ENCODE assay signal across 1 cellular context in the genomic region with DNA sequence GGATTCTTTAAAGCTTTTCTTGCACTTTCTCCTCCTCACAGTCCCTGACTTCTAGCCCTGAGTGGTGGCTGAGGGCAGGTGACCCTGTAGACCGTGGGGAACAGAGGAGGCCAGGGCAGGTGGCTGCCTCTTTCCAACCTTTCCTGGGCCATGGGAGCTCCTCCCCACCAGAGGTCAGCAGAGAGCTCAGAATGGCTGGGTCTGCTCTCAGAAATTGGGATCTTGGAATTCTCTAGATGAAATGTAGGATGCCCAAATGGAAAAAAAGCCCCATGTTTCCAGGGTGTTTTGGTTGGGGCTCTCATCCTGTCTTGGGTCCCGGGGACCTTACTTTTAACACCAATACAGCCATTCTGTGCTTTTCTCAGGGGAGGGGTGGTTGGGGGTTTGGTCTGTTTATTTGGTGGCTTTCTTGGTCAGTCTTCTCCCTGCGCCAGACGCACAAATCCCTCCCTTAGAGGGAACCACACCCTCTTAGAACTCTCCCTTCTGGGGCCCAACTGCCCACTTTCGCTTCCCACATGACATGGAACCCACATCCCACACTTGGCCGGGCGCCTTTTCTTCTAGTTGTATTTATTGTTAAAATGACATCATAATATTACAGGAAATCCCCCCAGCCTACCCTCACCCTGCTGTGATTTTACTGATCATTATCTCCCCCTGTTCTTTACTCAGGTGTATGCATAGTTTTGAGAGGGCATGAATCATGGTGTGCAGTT.
TF ChIP-seq lines count a peak whose summit lies in the region.

No MANE protein-coding gene starts in this region.

TF ChIP-seq in HepG2, 621 proteins besides CTCF, POLR2A, EP300 and RAD21 (continued from another document and continues in another):
- TF ChIP-seq PRDM10 (CRISPR knock-in tag; IDR thresholded peaks at IDR 0.05; ENCODE audit: low read depth) (no peak), ZFP37 (CRISPR knock-in tag; IDR thresholded peaks at IDR 0.05; ENCODE audit: borderline replicate concordance) (no peak), TSC22D2 (CRISPR knock-in tag; IDR thresholded peaks at IDR 0.05; ENCODE audit: borderline replicate concordance) (peak; percentile 38; the same call in 1 of the 2 replicates), PRDM4 (CRISPR knock-in tag; IDR thresholded peaks at IDR 0.05; ENCODE audit: borderline replicate concordance) (no peak), SP1 (IDR thresholded peaks at IDR 0.05) (no peak), SP1 (CRISPR knock-in tag; IDR thresholded peaks at IDR 0.05) (no peak), LCORL (IDR thresholded peaks at IDR 0.05) (no peak), LCORL (CRISPR knock-in tag; IDR thresholded peaks at IDR 0.05) (no peak), CEBPZ (IDR thresholded peaks at IDR 0.05; ENCODE audit: low read length) (no peak), FLYWCH1 (CRISPR knock-in tag; IDR thresholded peaks at IDR 0.05) (no peak), CHD2 (IDR thresholded peaks at IDR 0.05; ENCODE audit: low read depth, low read length) (no peak), ZSCAN12 (CRISPR knock-in tag; IDR thresholded peaks at IDR 0.05) (no peak), ZBTB3 (CRISPR knock-in tag; IDR thresholded peaks at IDR 0.05; ENCODE audit: borderline replicate concordance, low read depth) (no peak), ZMYM2 (CRISPR knock-in tag; IDR thresholded peaks at IDR 0.05) (no peak), TFE3 (CRISPR knock-in tag; IDR thresholded peaks at IDR 0.05) (no peak), HNF1B (CRISPR knock-in tag; IDR thresholded peaks at IDR 0.05) (0 out of 2 replicates have a peak, but pooled peaks have one; percentile 50), ZNF790 (CRISPR knock-in tag; IDR thresholded peaks at IDR 0.05; ENCODE audit: borderline replicate concordance) (no peak), SMC3 (IDR thresholded peaks at IDR 0.05; ENCODE audit: low read length) (peak; percentile 98), ZKSCAN8 (CRISPR knock-in tag; IDR thresholded peaks at IDR 0.05; ENCODE audit: borderline replicate concordance) (no peak), ISX (CRISPR knock-in tag; conservative IDR thresholded peaks at IDR 0.05) (no peak), RFX3 (CRISPR knock-in tag; IDR thresholded peaks at IDR 0.05) (no peak), POLR2G (IDR thresholded peaks at IDR 0.05; ENCODE audit: low read depth, low read length) (no peak), HNF4G (IDR thresholded peaks at IDR 0.05; ENCODE audit: borderline replicate concordance, low read depth, low read length) (no peak), HNF4G (CRISPR knock-in tag; IDR thresholded peaks at IDR 0.05; ENCODE audit: borderline replicate concordance, low read depth) (no peak), MTF2 (CRISPR knock-in tag; IDR thresholded peaks at IDR 0.05; ENCODE audit: borderline replicate concordance) (peak; percentile 38; the same call in 1 of the 2 replicates), ATM (IDR thresholded peaks at IDR 0.05; ENCODE audit: borderline replicate concordance) (no peak), HOXA9 (CRISPR knock-in tag; IDR thresholded peaks at IDR 0.05; ENCODE audit: borderline replicate concordance) (no peak), ZNF225 (CRISPR knock-in tag; IDR thresholded peaks at IDR 0.05) (no peak)
- TF ChIP-seq, protein P1, sequence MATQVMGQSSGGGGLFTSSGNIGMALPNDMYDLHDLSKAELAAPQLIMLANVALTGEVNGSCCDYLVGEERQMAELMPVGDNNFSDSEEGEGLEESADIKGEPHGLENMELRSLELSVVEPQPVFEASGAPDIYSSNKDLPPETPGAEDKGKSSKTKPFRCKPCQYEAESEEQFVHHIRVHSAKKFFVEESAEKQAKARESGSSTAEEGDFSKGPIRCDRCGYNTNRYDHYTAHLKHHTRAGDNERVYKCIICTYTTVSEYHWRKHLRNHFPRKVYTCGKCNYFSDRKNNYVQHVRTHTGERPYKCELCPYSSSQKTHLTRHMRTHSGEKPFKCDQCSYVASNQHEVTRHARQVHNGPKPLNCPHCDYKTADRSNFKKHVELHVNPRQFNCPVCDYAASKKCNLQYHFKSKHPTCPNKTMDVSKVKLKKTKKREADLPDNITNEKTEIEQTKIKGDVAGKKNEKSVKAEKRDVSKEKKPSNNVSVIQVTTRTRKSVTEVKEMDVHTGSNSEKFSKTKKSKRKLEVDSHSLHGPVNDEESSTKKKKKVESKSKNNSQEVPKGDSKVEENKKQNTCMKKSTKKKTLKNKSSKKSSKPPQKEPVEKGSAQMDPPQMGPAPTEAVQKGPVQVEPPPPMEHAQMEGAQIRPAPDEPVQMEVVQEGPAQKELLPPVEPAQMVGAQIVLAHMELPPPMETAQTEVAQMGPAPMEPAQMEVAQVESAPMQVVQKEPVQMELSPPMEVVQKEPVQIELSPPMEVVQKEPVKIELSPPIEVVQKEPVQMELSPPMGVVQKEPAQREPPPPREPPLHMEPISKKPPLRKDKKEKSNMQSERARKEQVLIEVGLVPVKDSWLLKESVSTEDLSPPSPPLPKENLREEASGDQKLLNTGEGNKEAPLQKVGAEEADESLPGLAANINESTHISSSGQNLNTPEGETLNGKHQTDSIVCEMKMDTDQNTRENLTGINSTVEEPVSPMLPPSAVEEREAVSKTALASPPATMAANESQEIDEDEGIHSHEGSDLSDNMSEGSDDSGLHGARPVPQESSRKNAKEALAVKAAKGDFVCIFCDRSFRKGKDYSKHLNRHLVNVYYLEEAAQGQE (IDR thresholded peaks at IDR 0.05; ENCODE audit: borderline replicate concordance in 1 of 2, low read depth in 1 of 2, low read length in 2 of 2): no peak
- TF ChIP-seq, protein P2, sequence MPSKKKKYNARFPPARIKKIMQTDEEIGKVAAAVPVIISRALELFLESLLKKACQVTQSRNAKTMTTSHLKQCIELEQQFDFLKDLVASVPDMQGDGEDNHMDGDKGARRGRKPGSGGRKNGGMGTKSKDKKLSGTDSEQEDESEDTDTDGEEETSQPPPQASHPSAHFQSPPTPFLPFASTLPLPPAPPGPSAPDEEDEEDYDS (CRISPR knock-in tag; IDR thresholded peaks at IDR 0.05): no peak
- TF ChIP-seq, protein P3, sequence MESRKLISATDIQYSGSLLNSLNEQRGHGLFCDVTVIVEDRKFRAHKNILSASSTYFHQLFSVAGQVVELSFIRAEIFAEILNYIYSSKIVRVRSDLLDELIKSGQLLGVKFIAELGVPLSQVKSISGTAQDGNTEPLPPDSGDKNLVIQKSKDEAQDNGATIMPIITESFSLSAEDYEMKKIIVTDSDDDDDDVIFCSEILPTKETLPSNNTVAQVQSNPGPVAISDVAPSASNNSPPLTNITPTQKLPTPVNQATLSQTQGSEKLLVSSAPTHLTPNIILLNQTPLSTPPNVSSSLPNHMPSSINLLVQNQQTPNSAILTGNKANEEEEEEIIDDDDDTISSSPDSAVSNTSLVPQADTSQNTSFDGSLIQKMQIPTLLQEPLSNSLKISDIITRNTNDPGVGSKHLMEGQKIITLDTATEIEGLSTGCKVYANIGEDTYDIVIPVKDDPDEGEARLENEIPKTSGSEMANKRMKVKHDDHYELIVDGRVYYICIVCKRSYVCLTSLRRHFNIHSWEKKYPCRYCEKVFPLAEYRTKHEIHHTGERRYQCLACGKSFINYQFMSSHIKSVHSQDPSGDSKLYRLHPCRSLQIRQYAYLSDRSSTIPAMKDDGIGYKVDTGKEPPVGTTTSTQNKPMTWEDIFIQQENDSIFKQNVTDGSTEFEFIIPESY (CRISPR knock-in tag; IDR thresholded peaks at IDR 0.05): no peak
- TF ChIP-seq, protein P4, sequence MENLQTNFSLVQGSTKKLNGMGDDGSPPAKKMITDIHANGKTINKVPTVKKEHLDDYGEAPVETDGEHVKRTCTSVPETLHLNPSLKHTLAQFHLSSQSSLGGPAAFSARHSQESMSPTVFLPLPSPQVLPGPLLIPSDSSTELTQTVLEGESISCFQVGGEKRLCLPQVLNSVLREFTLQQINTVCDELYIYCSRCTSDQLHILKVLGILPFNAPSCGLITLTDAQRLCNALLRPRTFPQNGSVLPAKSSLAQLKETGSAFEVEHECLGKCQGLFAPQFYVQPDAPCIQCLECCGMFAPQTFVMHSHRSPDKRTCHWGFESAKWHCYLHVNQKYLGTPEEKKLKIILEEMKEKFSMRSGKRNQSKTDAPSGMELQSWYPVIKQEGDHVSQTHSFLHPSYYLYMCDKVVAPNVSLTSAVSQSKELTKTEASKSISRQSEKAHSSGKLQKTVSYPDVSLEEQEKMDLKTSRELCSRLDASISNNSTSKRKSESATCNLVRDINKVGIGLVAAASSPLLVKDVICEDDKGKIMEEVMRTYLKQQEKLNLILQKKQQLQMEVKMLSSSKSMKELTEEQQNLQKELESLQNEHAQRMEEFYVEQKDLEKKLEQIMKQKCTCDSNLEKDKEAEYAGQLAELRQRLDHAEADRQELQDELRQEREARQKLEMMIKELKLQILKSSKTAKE (CRISPR knock-in tag; IDR thresholded peaks at IDR 0.05; ENCODE audit: borderline replicate concordance): no peak
